ENCODE assay signal across 25 cellular contexts in genomic region chr11:26983645-26984044, GRCh38. TPM values are rescaled to one million over a fixed set of nuclear protein-coding genes. Genes with fewer than 3 reads are reported as not detected.
A peak's percentile ranks its signal among the peaks of the same experiment; 100 is the strongest.
DNase-seq lines count a peak whose midpoint lies in the region; ATAC-seq, FAIRE-seq and TF ChIP-seq lines count a peak whose summit lies in the region.
"Had no signal": no experiment of that assay in that cellular context is flagged by ENCODE, and none has a peak within 500 bp of the region (broad histone marks: within the 10 kb centered on the region; RNA-seq: fewer than 3 reads in every experiment).

No MANE protein-coding gene starts in this region.

- H3K4me1 Mint-ChIP-seq in WTC11 (peaks cover 4% of the 10 kb centered on the region), neural progenitor cell (peaks cover 12% of the 10 kb centered on the region)
- H3K4me1 Mint-ChIP-seq: CD4-positive, CD25-positive, alpha-beta regulatory T cell had no signal

- H3K4me1 ChIP-seq in neural progenitor cell (peaks cover 15% of the 10 kb centered on the region), small intestine (ENCODE audit: control insufficient read depth in 2 of 2, insufficient read depth in 1 of 2, low read depth in 1 of 2, low read length in 1 of 2) (no peaks in the 10 kb centered on the region)
- H3K4me1 ChIP-seq: BLaER1, SJCRH30 had no signal

- no peak for TF ChIP-seq CTCF in WTC11 (IDR thresholded peaks at IDR 0.05)
- no peak for TF ChIP-seq CTCF in neural progenitor cell (IDR thresholded peaks at IDR 0.05)

- H3K27me3 ChIP-seq in neural progenitor cell (no peaks in the 10 kb centered on the region), small intestine (ENCODE audit: control insufficient read depth in 2 of 2, insufficient read depth in 2 of 2, low read length in 2 of 2) (no peaks in the 10 kb centered on the region)
- H3K27me3 ChIP-seq: BLaER1, SJCRH30 had no signal

- peak overlapping the region; percentile 66 for H2AFZ ChIP-seq in neural progenitor cell (replicated peaks)
- H2AFZ ChIP-seq: GM23248, PC-9 had no signal

- H3K79me2 ChIP-seq in neural progenitor cell (ENCODE audit: low read depth), result no peaks in the 10 kb centered on the region

- 61 to 68% (median 67%) methylated on average over 6 of the region's 6 CpGs for WGBS in small intestine, 3 donors

- in situ Hi-C loops in KBM-7 (cut with MboI; ENCODE audit: low pct_unique_long_range_greater_than_20kb, low sequenced_read_pairs), result no loop called here

- no peak overlapping the region for H3K27ac ChIP-seq in neural progenitor cell
- no peak overlapping the region for H3K27ac ChIP-seq in small intestine (ENCODE audit: low read depth in 1 of 2, low read length in 1 of 2)
- H3K27ac ChIP-seq: BLaER1, GM23248, PC-9, SJCRH30 had no signal

- no peak overlapping the region for H3K9ac ChIP-seq in neural progenitor cell
- H3K9ac ChIP-seq: BLaER1, GM23248 had no signal

- H4K20me1 ChIP-seq in neural progenitor cell (ENCODE audit: low read depth), result no peaks in the 10 kb centered on the region
- H4K20me1 ChIP-seq: BLaER1 had no signal

- H3K4me3 ChIP-seq in neural progenitor cell, result no peak overlapping the region
- no peak overlapping the region for H3K4me3 ChIP-seq in small intestine (ENCODE audit: low read depth in 1 of 2, low read length in 2 of 2)
- H3K4me3 ChIP-seq: BLaER1, GM23248, PC-9, SJCRH30 had no signal

- peak overlapping the region; percentile 9 for H3K4me2 ChIP-seq in neural progenitor cell
- H3K4me2 ChIP-seq: BLaER1, PC-9 had no signal

- ATAC-seq in WTC11, result peak; percentile 68
- ATAC-seq: HCT116, Right ventricle myocardium inferior, SK-N-SH treated with all-trans-retinoic acid at 6 μM for 48 hours had no signal

- H3F3A ChIP-seq in neural progenitor cell (ENCODE audit: low read depth), result peaks cover 11% of the 10 kb centered on the region

- CTCF ChIA-PET in WTC11 (lab: Charles Lee), result no interaction called here

- no peak for FAIRE-seq in small intestine (lab: Jason Lieb, UNC)
- FAIRE-seq: A204.1, D721Med, G401.6 had no signal

- POLR2A ChIA-PET in WTC11 (lab: Charles Lee), result no interaction called here

- H3K9me3 ChIP-seq in neural progenitor cell (ENCODE audit: low read depth) (peaks cover 7% of the 10 kb centered on the region), small intestine (ENCODE audit: control insufficient read depth, low read depth) (no peaks in the 10 kb centered on the region)

- H3K36me3 ChIP-seq in neural progenitor cell (no peaks in the 10 kb centered on the region), small intestine (ENCODE audit: control insufficient read depth in 2 of 2, insufficient read depth in 2 of 2, low read length in 2 of 2) (no peaks in the 10 kb centered on the region)
- H3K36me3 ChIP-seq: BLaER1, SJCRH30 had no signal

- H3K4me3 Mint-ChIP-seq in WTC11 (no peak overlapping the region), neural progenitor cell (no peak overlapping the region)
- H3K4me3 Mint-ChIP-seq: CD4-positive, CD25-positive, alpha-beta regulatory T cell; IgD-negative memory B cell had no signal

- H3K27ac Mint-ChIP-seq in WTC11 (no peak overlapping the region), neural progenitor cell (no peak overlapping the region)
- H3K27ac Mint-ChIP-seq: CD4-positive, CD25-positive, alpha-beta regulatory T cell had no signal

- H3K9me3 Mint-ChIP-seq in WTC11 (peaks cover 48% of the 10 kb centered on the region), neural progenitor cell (peaks cover 49% of the 10 kb centered on the region)

- peak; percentile 27 for DNase-seq in ELF-1 (ENCODE audit: low read depth, low spot score)
- DNase-seq in NCI-H69 (lab: John Stamatoyannopoulos, UW), result peak; percentile 88
- DNase-seq in WTC11 (ENCODE audit: low spot score), result peak; percentile 23
- peak; percentile 70 for DNase-seq in neural progenitor cell (ENCODE audit: low spot score)
- DNase-seq in small intestine, result no peak
- DNase-seq in KBM-7, result no peak
- DNase-seq in stimulated activated CD4-positive, alpha-beta T cell treated with anti-CD3 and anti-CD28 coated beads, Interleukin-4, amount 100 ng/mL, for 4 hours, result no peak
- DNase-seq: CD4-positive, CD25-positive, alpha-beta regulatory T cell; GM23248; NCI-H1048; NCI-H1694; NCI-H446; NCI-H524 treated with DMSO at 0.1 percent for 48 hours; PC-9; SJCRH30 had no signal

- H3K27me3 Mint-ChIP-seq in WTC11 (ENCODE audit: low read depth), result no peaks in the 10 kb centered on the region
- H3K27me3 Mint-ChIP-seq in neural progenitor cell (ENCODE audit: insufficient read depth, low read depth), result peaks cover 2% of the 10 kb centered on the region
- H3K27me3 Mint-ChIP-seq: CD4-positive, CD25-positive, alpha-beta regulatory T cell; IgD-negative memory B cell had no signal

- H3K36me3 Mint-ChIP-seq in WTC11 (peaks cover 26% of the 10 kb centered on the region), neural progenitor cell (no peaks in the 10 kb centered on the region)
- H3K36me3 Mint-ChIP-seq: CD4-positive, CD25-positive, alpha-beta regulatory T cell; IgD-negative memory B cell had no signal

TF ChIP-seq in WTC11, 78 proteins besides CTCF, POLR2A, EP300 and RAD21:
- TF ChIP-seq ZBTB43 (CRISPR knock-in tag; IDR thresholded peaks at IDR 0.05) (no peak), CREM (CRISPR knock-in tag; IDR thresholded peaks at IDR 0.05) (no peak), ERG (CRISPR knock-in tag; IDR thresholded peaks at IDR 0.05) (no peak)

RNA-seq across cellular contexts. Expression of gene FIBIN, which starts 10.3 kb away (rescaled TPM):
- total RNA-seq in WTC11 (2021) (0.34 to 0.48 TPM (median 0.37 TPM) in 3 replicates), neural progenitor cell (ENCODE audit: low replicate concordance) (0.09 TPM in 1 of 2 replicates, not detected in the other)
- 1 to 10 TPM in 1 of 3 donors, not detected in 2; 6.1 TPM for polyA plus RNA-seq in small intestine
- total RNA-seq: CD4-positive, CD25-positive, alpha-beta regulatory T cell; PC-9; RPMI7951 had no signal
- polyA plus RNA-seq: CD4-positive, CD25-positive, alpha-beta regulatory T cell; IgD-negative memory B cell had no signal

RNA-seq across cellular contexts. Expression of gene BBOX1, which starts 57.0 kb away (rescaled TPM):
- total RNA-seq in WTC11 (2021) (not detected in 3 replicates), neural progenitor cell (ENCODE audit: low replicate concordance) (not detected in 2 replicates)
- polyA plus RNA-seq in small intestine, result not detected
- total RNA-seq: CD4-positive, CD25-positive, alpha-beta regulatory T cell; Daoy; GM23248; PC-9; Right ventricle myocardium inferior; SJCRH30 had no signal
- polyA plus RNA-seq: CD4-positive, CD25-positive, alpha-beta regulatory T cell; IgD-negative memory B cell had no signal

Comparison
In these comparisons a context has a peak if more than half of its experiments do, and no peak if none do; other contexts are left out.
1. DNase-seq: peak in ELF-1 (single experiment), NCI-H69 (single experiment), WTC11 (single experiment) and neural progenitor cell (single experiment); none in small intestine (single experiment), KBM-7 (single experiment) and stimulated activated CD4-positive, alpha-beta T cell treated with anti-CD3 and anti-CD28 coated beads, Interleukin-4, amount 100 ng/mL, for 4 hours (0 of 2).